In genomic region chr15:70278644-70279043, GRCh38 we compare ENCODE assay signal across 24 cellular contexts.
A peak's percentile ranks its signal among the peaks of the same experiment; 100 is the strongest.
DNase-seq lines count a peak whose midpoint lies in the region; ATAC-seq and TF ChIP-seq lines count a peak whose summit lies in the region.
"Had no signal": no experiment of that assay in that cellular context is flagged by ENCODE, and none has a peak within 500 bp of the region (broad histone marks: within the 10 kb centered on the region; RNA-seq: fewer than 3 reads in every experiment).

No MANE protein-coding gene starts in this region.

- no peak overlapping the region for H3K4me3 Mint-ChIP-seq in natural killer cell treated with Interleukin-12 subunit alpha and Interleukin-12 subunit beta and Interleukin-15 and Interleukin-18, amount 100 ng/mL, for 72 hours
- H3K4me3 Mint-ChIP-seq in natural killer cell, result no peak overlapping the region
- H3K4me3 Mint-ChIP-seq: CD4-positive, CD25-positive, alpha-beta regulatory T cell had no signal

- CTCF ChIA-PET in RWPE1 (lab: Yijun Ruan, JAX), result interaction anchor here (0.7 kb wide), 1 partner anchor 118 kb away, joined by 3 read pairs; no protein-coding TSS in a partner anchor

- no peak overlapping the region for H3K27ac Mint-ChIP-seq in natural killer cell treated with Interleukin-12 subunit alpha and Interleukin-12 subunit beta and Interleukin-15 and Interleukin-18, amount 100 ng/mL, for 72 hours
- no peak overlapping the region for H3K27ac Mint-ChIP-seq in natural killer cell
- H3K27ac Mint-ChIP-seq: CD4-positive, CD25-positive, alpha-beta regulatory T cell had no signal

- H3K36me3 ChIP-seq in RWPE2 (ENCODE audit: low read depth) (no peaks in the 10 kb centered on the region), SJCRH30 (no peaks in the 10 kb centered on the region)
- H3K36me3 ChIP-seq: BE2C, HAP-1 had no signal

- peaks cover 33 to 42% of the 10 kb centered on the region in 2 donors for H3K27me3 Mint-ChIP-seq in natural killer cell treated with Interleukin-12 subunit alpha and Interleukin-12 subunit beta and Interleukin-15 and Interleukin-18, amount 100 ng/mL, for 72 hours
- H3K27me3 Mint-ChIP-seq in natural killer cell (ENCODE audit: low read depth in 2 of 2), result peaks cover 39 to 43% of the 10 kb centered on the region in 2 donors
- H3K27me3 Mint-ChIP-seq: CD4-positive, CD25-positive, alpha-beta regulatory T cell had no signal

- POLR2A ChIA-PET in RWPE1 (lab: Yijun Ruan, JAX; ENCODE audit: low non-redundant PET), result interaction anchor here (0.6 kb wide), 1 partner anchor 98 kb away, joined by 12 read pairs; no protein-coding TSS in a partner anchor

- H3K27ac ChIP-seq in RWPE2 (ENCODE audit: poor library complexity, severe bottlenecking) (no peak overlapping the region), RWPE1 (no peak overlapping the region), SJCRH30 (no peak overlapping the region)
- H3K27ac ChIP-seq: A549, GM23248, KMS-11, SK-N-MC had no signal

- no peaks in the 10 kb centered on the region for H3K36me3 Mint-ChIP-seq in natural killer cell treated with Interleukin-12 subunit alpha and Interleukin-12 subunit beta and Interleukin-15 and Interleukin-18, amount 100 ng/mL, for 72 hours
- no peaks in the 10 kb centered on the region for H3K36me3 Mint-ChIP-seq in natural killer cell

- intact Hi-C loops in natural killer cell (cut with micrococcal nuclease), result no loop called here
- intact Hi-C loops in posterior vena cava (cut with DNase I), result no loop called here

- no peak overlapping the region for H3K4me3 ChIP-seq in RWPE2 (ENCODE audit: severe bottlenecking)
- H3K4me3 ChIP-seq in SJCRH30, result no peak overlapping the region
- H3K4me3 ChIP-seq: A549, GM23248, HAP-1, SK-N-MC had no signal

- TF ChIP-seq CTCF in natural killer cell (IDR thresholded peaks at IDR 0.05) (no peak), RWPE2 (IDR thresholded peaks at IDR 0.05; ENCODE audit: poor library complexity, severe bottlenecking) (no peak), RWPE1 (conservative IDR thresholded peaks at IDR 0.05; ENCODE audit: low read depth) (no peak)

- H3K4me1 ChIP-seq in RWPE2 (ENCODE audit: insufficient read depth, poor library complexity, severe bottlenecking) (no peaks in the 10 kb centered on the region), SJCRH30 (no peaks in the 10 kb centered on the region)
- H3K4me1 ChIP-seq: BE2C, HAP-1 had no signal

- no peaks in the 10 kb centered on the region for H3K9me3 ChIP-seq in RWPE2 (ENCODE audit: severe bottlenecking)
- H3K9me3 ChIP-seq in SJCRH30 (replicated peaks), result no peaks in the 10 kb centered on the region
- H3K9me3 ChIP-seq: A549, BE2C, HAP-1 had no signal

- no peaks in the 10 kb centered on the region for H3K27me3 ChIP-seq in RWPE2 (ENCODE audit: insufficient read depth, poor library complexity, severe bottlenecking)
- H3K27me3 ChIP-seq in SJCRH30, result no peaks in the 10 kb centered on the region
- H3K27me3 ChIP-seq: BE2C had no signal

- DNase-seq in natural killer cell treated with Interleukin-12 subunit alpha and Interleukin-12 subunit beta and Interleukin-15 and Interleukin-18, amount 100 ng/mL, for 72 hours (ENCODE audit: low spot score), result peak; percentile 54
- DNase-seq in natural killer cell, result no peak
- peak; percentile 38 for DNase-seq in RWPE2 (ENCODE audit: low spot score)
- peak; percentile 26 for DNase-seq in posterior vena cava (ENCODE audit: low spot score)
- DNase-seq in NCI-H1930 (lab: John Stamatoyannopoulos, UW), result no peak
- DNase-seq in RWPE1 (ENCODE audit: low spot score), result no peak
- no peak for DNase-seq in SJCRH30
- DNase-seq: BE2C; CD4-positive, CD25-positive, alpha-beta regulatory T cell; DMS79; GM23248; NCI-H1105; NCI-H2081; NCI-H2171; NCI-H345; NCI-H524; NCI-H774; NK-92 treated with Interleukin-12 subunit alpha and Interleukin-12 subunit beta, amount 100 ng/mL, for 24 hours; SHP77; SW 1271 had no signal

- H3K9me3 Mint-ChIP-seq in natural killer cell treated with Interleukin-12 subunit alpha and Interleukin-12 subunit beta and Interleukin-15 and Interleukin-18, amount 100 ng/mL, for 72 hours, result no peaks in the 10 kb centered on the region
- H3K9me3 Mint-ChIP-seq in natural killer cell, result peaks cover 0 to 4% of the 10 kb centered on the region in 2 donors
- H3K9me3 Mint-ChIP-seq: CD4-positive, CD25-positive, alpha-beta regulatory T cell had no signal

- no peak for ATAC-seq in natural killer cell treated with Interleukin-12 subunit alpha and Interleukin-12 subunit beta and Interleukin-15 and Interleukin-18, amount 100 ng/mL, for 72 hours
- ATAC-seq in natural killer cell, result no peak
- ATAC-seq in RWPE2 (ENCODE audit: low read depth), result no peak
- ATAC-seq: A549 had no signal

- H3K4me1 Mint-ChIP-seq in natural killer cell treated with Interleukin-12 subunit alpha and Interleukin-12 subunit beta and Interleukin-15 and Interleukin-18, amount 100 ng/mL, for 72 hours (ENCODE audit: low read depth in 2 of 2), result peaks cover 0 to 2% of the 10 kb centered on the region in 2 donors
- H3K4me1 Mint-ChIP-seq in natural killer cell, result no peaks in the 10 kb centered on the region

Comparison
In these comparisons a context has a peak if more than half of its experiments do, and no peak if none do; other contexts are left out.
1. DNase-seq: peak in natural killer cell treated with Interleukin-12 subunit alpha and Interleukin-12 subunit beta and Interleukin-15 and Interleukin-18, amount 100 ng/mL, for 72 hours (single experiment), RWPE2 (single experiment) and posterior vena cava (single experiment); none in natural killer cell (single experiment), NCI-H1930 (0 of 2), RWPE1 (single experiment) and SJCRH30 (0 of 2).